ENCODE assay signal across 1 cellular context in the genomic region with DNA sequence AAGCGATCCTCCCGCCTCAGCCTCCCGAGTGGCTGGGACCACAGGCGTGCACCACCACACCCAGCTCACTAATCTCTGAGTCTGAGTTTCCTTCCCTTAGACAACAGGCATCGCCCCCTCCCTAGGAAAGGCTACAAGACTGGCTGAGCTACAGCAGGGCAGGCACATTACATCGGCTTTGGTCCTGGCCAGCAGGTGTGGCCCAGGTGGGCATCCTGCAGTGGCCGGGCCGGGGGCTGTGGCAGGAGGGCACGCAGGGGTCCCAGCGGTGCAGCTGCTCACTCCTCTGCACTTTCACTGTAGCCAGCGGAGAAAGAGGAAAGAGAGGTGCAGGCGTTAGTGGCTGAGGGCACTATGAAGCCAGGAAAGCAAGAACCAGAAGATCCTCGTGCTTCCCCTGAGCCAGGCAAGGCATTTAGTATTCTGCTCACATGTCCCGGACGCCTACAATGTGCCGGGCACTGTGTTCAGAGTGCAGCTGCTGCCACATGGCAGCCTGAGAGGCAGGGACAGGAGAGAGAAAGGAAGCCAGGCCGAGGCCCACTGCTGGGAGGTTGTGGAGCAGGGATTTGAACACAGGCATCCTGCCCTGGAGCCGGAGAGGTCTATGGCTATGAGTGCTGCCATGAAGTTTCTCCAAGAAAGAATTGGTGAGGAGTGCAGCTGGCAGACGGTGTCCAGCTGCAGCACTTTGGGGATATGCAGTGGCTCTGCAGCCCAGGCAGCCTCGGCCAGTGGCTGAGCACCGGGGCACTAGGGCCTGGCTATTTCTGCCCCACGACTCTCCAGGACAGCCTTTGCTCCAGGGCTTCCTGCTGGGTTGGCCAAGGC.
TF ChIP-seq lines count a peak whose summit lies in the region.

No MANE protein-coding gene starts in this region.

TF ChIP-seq in HepG2, 621 proteins besides CTCF, POLR2A, EP300 and RAD21:
- TF ChIP-seq IRF2 (CRISPR knock-in tag; IDR thresholded peaks at IDR 0.05) = no peak
- TF ChIP-seq PHB2 (IDR thresholded peaks at IDR 0.05; ENCODE audit: partially characterized antibody) = no peak
- TF ChIP-seq RAD51 (IDR thresholded peaks at IDR 0.05; ENCODE audit: borderline replicate concordance) = no peak
- TF ChIP-seq ZNF124 (CRISPR knock-in tag; IDR thresholded peaks at IDR 0.05) = no peak
- no peak for TF ChIP-seq ZBTB34 (CRISPR knock-in tag; IDR thresholded peaks at IDR 0.05)
- no peak for TF ChIP-seq ZNF382 (CRISPR knock-in tag; IDR thresholded peaks at IDR 0.05; ENCODE audit: borderline replicate concordance)
- TF ChIP-seq HMG20B (CRISPR knock-in tag; conservative IDR thresholded peaks at IDR 0.05) = no peak
- no peak for TF ChIP-seq ZNF674 (CRISPR knock-in tag; IDR thresholded peaks at IDR 0.05; ENCODE audit: low read depth)
- no peak for TF ChIP-seq BRF2 (CRISPR knock-in tag; IDR thresholded peaks at IDR 0.05)
- no peak for TF ChIP-seq GATAD1 (CRISPR knock-in tag; IDR thresholded peaks at IDR 0.05)
- TF ChIP-seq FOXK2 (IDR thresholded peaks at IDR 0.05) = no peak
- TF ChIP-seq ZNF501 (CRISPR knock-in tag; IDR thresholded peaks at IDR 0.05) = no peak
- TF ChIP-seq, protein P1, sequence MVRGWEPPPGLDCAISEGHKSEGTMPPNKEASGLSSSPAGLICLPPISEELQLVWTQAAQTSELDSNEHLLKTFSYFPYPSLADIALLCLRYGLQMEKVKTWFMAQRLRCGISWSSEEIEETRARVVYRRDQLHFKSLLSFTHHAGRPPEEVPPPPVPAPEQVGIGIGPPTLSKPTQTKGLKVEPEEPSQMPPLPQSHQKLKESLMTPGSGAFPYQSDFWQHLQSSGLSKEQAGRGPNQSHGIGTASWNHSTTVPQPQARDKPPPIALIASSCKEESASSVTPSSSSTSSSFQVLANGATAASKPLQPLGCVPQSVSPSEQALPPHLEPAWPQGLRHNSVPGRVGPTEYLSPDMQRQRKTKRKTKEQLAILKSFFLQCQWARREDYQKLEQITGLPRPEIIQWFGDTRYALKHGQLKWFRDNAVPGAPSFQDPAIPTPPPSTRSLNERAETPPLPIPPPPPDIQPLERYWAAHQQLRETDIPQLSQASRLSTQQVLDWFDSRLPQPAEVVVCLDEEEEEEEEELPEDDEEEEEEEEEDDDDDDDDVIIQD (CRISPR knock-in tag; IDR thresholded peaks at IDR 0.05; ENCODE audit: low read depth) = no peak
- TF ChIP-seq ZNF768 (CRISPR knock-in tag; IDR thresholded peaks at IDR 0.05) = no peak
